ENCODE assay signal across 20 cellular contexts in genomic region chr1:226754097-226754496, GRCh38. TPM values are rescaled to one million over a fixed set of nuclear protein-coding genes. Genes with fewer than 3 reads are reported as not detected.
DNase-seq lines count a peak whose midpoint lies in the region; ATAC-seq, FAIRE-seq and TF ChIP-seq lines count a peak whose summit lies in the region.
"Had no signal": no experiment of that assay in that cellular context is flagged by ENCODE, and none has a peak within 500 bp of the region (broad histone marks: within the 10 kb centered on the region; RNA-seq: fewer than 3 reads in every experiment).

No MANE protein-coding gene starts in this region.

- H3K18ac ChIP-seq in H1 (ENCODE audit: extremely low read depth, low read length) (no peak overlapping the region), neuronal stem cell (ENCODE audit: low read length) (no peak overlapping the region)

- H2BK12ac ChIP-seq in H1 (ENCODE audit: low read depth, low read length) (no peak overlapping the region), neuronal stem cell (ENCODE audit: low read length) (no peak overlapping the region)

- H3K79me1 ChIP-seq in H1 (ENCODE audit: low read depth, low read length), result no peaks in the 10 kb centered on the region
- no peaks in the 10 kb centered on the region for H3K79me1 ChIP-seq in neuronal stem cell (ENCODE audit: low read depth, low read length)

- H3K27me3 Mint-ChIP-seq in activated naive CD8-positive, alpha-beta T cell, result no peaks in the 10 kb centered on the region
- no peaks in the 10 kb centered on the region for H3K27me3 Mint-ChIP-seq in activated naive CD8-positive, alpha-beta T cell treated with anti-CD3 and anti-CD28 coated beads, Interleukin-2, amount 50 U/mL, for 24 hours

- H4K91ac ChIP-seq in H1 (replicated peaks; ENCODE audit: insufficient read length, low read length), result no peak overlapping the region
- H4K91ac ChIP-seq in neuronal stem cell (ENCODE audit: low read depth, low read length, poor library complexity), result no peak overlapping the region

- no peak overlapping the region for H3K27ac ChIP-seq in H1 (ENCODE audit: low read depth, low read length)
- H3K27ac ChIP-seq in neuronal stem cell (replicated peaks; ENCODE audit: low read length), result no peak overlapping the region
- H3K27ac ChIP-seq: C4-2B had no signal

- peaks cover 30% of the 10 kb centered on the region for H3K4me1 Mint-ChIP-seq in activated naive CD8-positive, alpha-beta T cell (ENCODE audit: low read depth)
- H3K4me1 Mint-ChIP-seq in activated naive CD8-positive, alpha-beta T cell treated with anti-CD3 and anti-CD28 coated beads, Interleukin-2, amount 50 U/mL, for 24 hours, result peaks cover 23% of the 10 kb centered on the region

- DNase-seq in activated naive CD8-positive, alpha-beta T cell treated with anti-CD3 and anti-CD28 coated beads, Interleukin-2, amount 50 U/mL, for 24 hours, result no peak
- DNase-seq in H1 (ENCODE audit: low read depth in 1 of 2, low spot score in 2 of 2) (no peak), neuronal stem cell (ENCODE audit: low spot score) (no peak)
- no peak for DNase-seq in activated naive CD4-positive, alpha-beta T cell treated with anti-CD3 and anti-CD28 coated beads, Interleukin-2, amount 50 U/mL, for 72 hours (ENCODE audit: low spot score in 2 of 2)
- DNase-seq: BE2C; CD8-positive, alpha-beta T cell; COR-L47; DND-41; GDM1; GOT3; HFFc6 had no signal

- H2BK15ac ChIP-seq in H1 (ENCODE audit: low read length) (no peak overlapping the region), neuronal stem cell (ENCODE audit: low read length) (no peak overlapping the region)

- H3K56ac ChIP-seq in H1 (replicated peaks; ENCODE audit: insufficient read length, low read depth, low read length), result no peak overlapping the region

- no peak overlapping the region for H2BK20ac ChIP-seq in H1 (ENCODE audit: low read length)

- no peak for TF ChIP-seq POLR2A in H1 (IDR thresholded peaks at IDR 0.05; ENCODE audit: control extremely low read depth in 1 of 2, low read depth in 2 of 2, low read length in 2 of 2)

- no peaks in the 10 kb centered on the region for H3K27me3 ChIP-seq in Loucy (ENCODE audit: insufficient read depth, low read length, poor library complexity, severe bottlenecking)
- H3K27me3 ChIP-seq in H1 (replicated peaks in 1 of 4; ENCODE audit: control insufficient read depth in 3 of 4, extremely low read depth in 1 of 4, insufficient read depth in 3 of 4, low read length in 3 of 4), result no peaks in the 10 kb centered on the region; a peak in 1 of 7 replicates
- peaks cover 0 to 6% (median 0%) of the 10 kb centered on the region in 3 experiments for H3K27me3 ChIP-seq in neuronal stem cell (ENCODE audit: control insufficient read depth in 3 of 3, insufficient read depth in 3 of 3, low read depth in 1 of 3, low read length in 3 of 3)
- H3K27me3 ChIP-seq: BE2C had no signal

- no peak for ATAC-seq in activated naive CD8-positive, alpha-beta T cell treated with anti-CD3 and anti-CD28 coated beads, Interleukin-2, amount 50 U/mL, for 24 hours
- no peak for ATAC-seq in HG02759 (IDR thresholded peaks at IDR 0.05; ENCODE audit: unreplicated experiment)
- ATAC-seq in activated naive CD4-positive, alpha-beta T cell treated with anti-CD3 and anti-CD28 coated beads, Interleukin-2, amount 50 U/mL, for 72 hours, result no peak
- ATAC-seq: CD8-positive, alpha-beta T cell had no signal

- H4K8ac ChIP-seq in H1 (ENCODE audit: extremely low read depth, insufficient read depth, low read length), result no peak overlapping the region
- no peak overlapping the region for H4K8ac ChIP-seq in neuronal stem cell (ENCODE audit: low read depth, low read length)

- H3K9ac ChIP-seq in Loucy (ENCODE audit: low read depth, low read length, poor library complexity, severe bottlenecking) (no peak overlapping the region), H1 (replicated peaks in 1 of 4; ENCODE audit: extremely low read depth in 1 of 4, low read depth in 3 of 4, low read length in 3 of 4) (no peak overlapping the region), neuronal stem cell (ENCODE audit: low read depth, low read length, poor library complexity) (no peak overlapping the region)

- H3K4me3 Mint-ChIP-seq in activated naive CD8-positive, alpha-beta T cell, result no peak overlapping the region
- H3K4me3 Mint-ChIP-seq in activated naive CD8-positive, alpha-beta T cell treated with anti-CD3 and anti-CD28 coated beads, Interleukin-2, amount 50 U/mL, for 24 hours, result no peak overlapping the region
- H3K4me3 Mint-ChIP-seq: CD8-positive, alpha-beta T cell; HFFc6 had no signal

- H3K4me3 ChIP-seq in Loucy (ENCODE audit: low read length, poor library complexity, severe bottlenecking) (no peak overlapping the region), H1 (ENCODE audit: extremely low read depth in 1 of 4, insufficient read depth in 2 of 4, low read depth in 3 of 4, low read length in 4 of 4) (no peak overlapping the region), neuronal stem cell (ENCODE audit: low read length in 2 of 2) (peak overlapping the region in 1 of 2 donors; percentile 36)
- H3K4me3 ChIP-seq: HAP-1 had no signal

- no peak for TF ChIP-seq EP300 in H1 (IDR thresholded peaks at IDR 0.05; ENCODE audit: borderline replicate concordance in 1 of 2, low read depth in 2 of 2, low read length in 2 of 2)

- H2BK5ac ChIP-seq in H1 (ENCODE audit: low read depth, low read length) (no peak overlapping the region), neuronal stem cell (ENCODE audit: low read length) (no peak overlapping the region)

- H3K27ac Mint-ChIP-seq in activated naive CD8-positive, alpha-beta T cell, result peak overlapping the region; percentile 19
- H3K27ac Mint-ChIP-seq in activated naive CD8-positive, alpha-beta T cell treated with anti-CD3 and anti-CD28 coated beads, Interleukin-2, amount 50 U/mL, for 24 hours, result no peak overlapping the region
- no peak overlapping the region for H3K27ac Mint-ChIP-seq in activated naive CD4-positive, alpha-beta T cell treated with anti-CD3 and anti-CD28 coated beads, Interleukin-2, amount 50 U/mL, for 72 hours
- H3K27ac Mint-ChIP-seq: HFFc6 had no signal

- H4K20me1 ChIP-seq in Loucy (ENCODE audit: insufficient read depth, low read length, poor library complexity, severe bottlenecking) (no peaks in the 10 kb centered on the region), H1 (replicated peaks in 1 of 2; ENCODE audit: control insufficient read depth in 1 of 2, insufficient read depth in 2 of 2, low read length in 2 of 2) (no peaks in the 10 kb centered on the region)

- H3K9me2 ChIP-seq in Loucy (replicated peaks; ENCODE audit: low read depth, low read length), result no peaks in the 10 kb centered on the region

- H3K4me2 ChIP-seq in Loucy (ENCODE audit: low read depth, low read length, poor library complexity, severe bottlenecking) (no peak overlapping the region), H1 (ENCODE audit: insufficient read depth in 1 of 2, low read depth in 2 of 2, low read length in 2 of 2) (no peak overlapping the region), neuronal stem cell (ENCODE audit: insufficient read depth, low read length, poor library complexity, severe bottlenecking) (no peak overlapping the region)

- no peaks in the 10 kb centered on the region for H3K36me3 Mint-ChIP-seq in activated naive CD8-positive, alpha-beta T cell
- H3K36me3 Mint-ChIP-seq in activated naive CD8-positive, alpha-beta T cell treated with anti-CD3 and anti-CD28 coated beads, Interleukin-2, amount 50 U/mL, for 24 hours (ENCODE audit: low read depth), result no peaks in the 10 kb centered on the region
- H3K36me3 Mint-ChIP-seq in activated naive CD4-positive, alpha-beta T cell treated with anti-CD3 and anti-CD28 coated beads, Interleukin-2, amount 50 U/mL, for 72 hours, result no peaks in the 10 kb centered on the region
- H3K36me3 Mint-ChIP-seq: CD8-positive, alpha-beta T cell had no signal

- no peak overlapping the region for H3K23ac ChIP-seq in H1 (ENCODE audit: insufficient read length)
- peak overlapping the region; percentile 34 for H3K23ac ChIP-seq in neuronal stem cell (ENCODE audit: low read depth, low read length, poor library complexity)

- H3K36me3 ChIP-seq in Loucy (ENCODE audit: insufficient read depth, low read length), result no peaks in the 10 kb centered on the region
- no peaks in the 10 kb centered on the region for H3K36me3 ChIP-seq in H1 (ENCODE audit: control insufficient read depth in 2 of 4, insufficient read depth in 4 of 4, low read length in 3 of 4)
- H3K36me3 ChIP-seq in neuronal stem cell (replicated peaks in 1 of 2; ENCODE audit: control insufficient read depth in 2 of 2, insufficient read depth in 2 of 2, low read length in 2 of 2), result no peaks in the 10 kb centered on the region
- H3K36me3 ChIP-seq: BE2C, HAP-1 had no signal

- H3K79me2 ChIP-seq in Loucy (ENCODE audit: insufficient read depth, low read length) (no peaks in the 10 kb centered on the region), H1 (ENCODE audit: control insufficient read depth in 1 of 2, insufficient read depth in 2 of 2, low read length in 2 of 2) (no peaks in the 10 kb centered on the region)

- H2BK120ac ChIP-seq in H1 (replicated peaks; ENCODE audit: low read depth, low read length) (no peak overlapping the region), neuronal stem cell (ENCODE audit: low read depth, low read length) (no peak overlapping the region)

- no peaks in the 10 kb centered on the region; the same call in 1 of the 2 replicates for H3K23me2 ChIP-seq in H1 (ENCODE audit: low read depth, low read length)

- TF ChIP-seq RAD21 in H1 (IDR thresholded peaks at IDR 0.05 in 1 of 2, conservative IDR thresholded peaks at IDR 0.05 in 1 of 2; ENCODE audit: low read depth in 2 of 2, low read length in 2 of 2), result no peak

- H3K14ac ChIP-seq in H1 (ENCODE audit: insufficient read length) (no peak overlapping the region), neuronal stem cell (ENCODE audit: low read length) (no peak overlapping the region)

- no peaks in the 10 kb centered on the region for H3K9me3 Mint-ChIP-seq in activated naive CD8-positive, alpha-beta T cell (ENCODE audit: low read depth)
- no peaks in the 10 kb centered on the region for H3K9me3 Mint-ChIP-seq in activated naive CD8-positive, alpha-beta T cell treated with anti-CD3 and anti-CD28 coated beads, Interleukin-2, amount 50 U/mL, for 24 hours
- no peaks in the 10 kb centered on the region for H3K9me3 Mint-ChIP-seq in activated naive CD4-positive, alpha-beta T cell treated with anti-CD3 and anti-CD28 coated beads, Interleukin-2, amount 50 U/mL, for 72 hours
- H3K9me3 Mint-ChIP-seq: CD8-positive, alpha-beta T cell; HFFc6 had no signal

- no peaks in the 10 kb centered on the region for H3F3A ChIP-seq in Loucy (ENCODE audit: low read depth)

- peak overlapping the region; percentile 71 for H2AFZ ChIP-seq in Loucy (ENCODE audit: low read length)
- H2AFZ ChIP-seq in H1 (ENCODE audit: low read length), result peak overlapping the region; percentile 70; the same call in 1 of the 2 replicates
- peak overlapping the region; percentile 48 for H2AFZ ChIP-seq in neuronal stem cell (ENCODE audit: low read length)

- H3K4me1 ChIP-seq in Loucy (ENCODE audit: insufficient read depth, low read length, poor library complexity, severe bottlenecking) (peaks cover 20% of the 10 kb centered on the region), H1 (replicated peaks in 1 of 4; ENCODE audit: control insufficient read depth in 3 of 4, insufficient read depth in 4 of 4, low read length in 3 of 4) (no peaks in the 10 kb centered on the region), neuronal stem cell (ENCODE audit: control insufficient read depth in 2 of 2, insufficient read depth in 1 of 2, low read depth in 1 of 2, low read length in 2 of 2) (no peaks in the 10 kb centered on the region)
- H3K4me1 ChIP-seq: BE2C, HAP-1 had no signal

- POLR2A ChIA-PET in H1 (lab: Charles Lee; ENCODE audit: partially characterized antibody), result no interaction called here

- WGBS in H1 (ENCODE audit: extremely low coverage in 1 of 2, insufficient coverage in 1 of 2, insufficient read length in 1 of 2, insufficient replicate concordance in 2 of 2, low coverage in 1 of 2, low lambda C conversion rate in 2 of 2, missing lambda C conversion rate in 1 of 2), 2 experiments, result 79% methylated on average over 7 of the region's 7 CpGs; no CpG with 5 or more reads in 1 of the 2 experiments
- no CpG with 5 or more reads among the region's 7 CpGs for WGBS in neuronal stem cell (ENCODE audit: extremely low coverage in 2 of 2, insufficient read length in 2 of 2, insufficient replicate concordance in 1 of 2), 2 donors

- FAIRE-seq in H1 (lab: Jason Lieb, UNC), result no peak
- FAIRE-seq: A204.1, D721Med, GM12892, GM19239 had no signal

- no peak overlapping the region for H3K4ac ChIP-seq in H1 (replicated peaks; ENCODE audit: insufficient read length, low read depth, low read length)
- H3K4ac ChIP-seq in neuronal stem cell (ENCODE audit: low read length), result no peak overlapping the region

- TF ChIP-seq CTCF in Loucy (conservative IDR thresholded peaks at IDR 0.05; ENCODE audit: low read length) (no peak), H1 (IDR thresholded peaks at IDR 0.05; ENCODE audit: control extremely low read depth in 1 of 3, insufficient read depth in 1 of 3, low read depth in 1 of 3, low read length in 3 of 3) (no peak)

- no peak overlapping the region for H4K5ac ChIP-seq in H1 (ENCODE audit: insufficient read length, low read depth, low read length)

- no peak overlapping the region for H2AK5ac ChIP-seq in H1 (ENCODE audit: low read depth, low read length)
- no peak overlapping the region for H2AK5ac ChIP-seq in neuronal stem cell (ENCODE audit: low read depth, low read length)

- CTCF ChIA-PET in H1 (lab: Charles Lee; ENCODE audit: partially characterized antibody), result no interaction called here

- H3K9me3 ChIP-seq in Loucy (ENCODE audit: insufficient read depth, low read depth, low read length) (no peaks in the 10 kb centered on the region), H1 (ENCODE audit: insufficient read depth in 2 of 2, low read depth in 1 of 2, low read length in 1 of 2) (no peaks in the 10 kb centered on the region), neuronal stem cell (replicated peaks in 1 of 2; ENCODE audit: control insufficient read depth in 2 of 2, insufficient read depth in 1 of 2, low read depth in 1 of 2, low read length in 2 of 2) (no peaks in the 10 kb centered on the region)
- H3K9me3 ChIP-seq: HAP-1 had no signal

RNA-seq across cellular contexts. Expression of gene ITPKB, which starts 15.0 kb away (rescaled TPM):
- 4.2 and 4.8 TPM in 2 replicates for total RNA-seq in H1 (2021; fragmentation: NEBNext Ultra II Directional; extraction: Animal tissue kit (Norgen Biotek cat#: 25700))
- polyA plus RNA-seq in H1 (2011; rRNA removed), result 1.7 and 2.0 TPM in 2 replicates
- polyA plus RNA-seq in H1 (2011; cell fraction: cytosol; rRNA removed), result 1.9 TPM
- 3.6 TPM for polyA plus RNA-seq in H1 (2011; cell fraction: nucleus; rRNA removed)
- 3.0 to 3.4 TPM (median 3.2 TPM) in 4 replicates for polyA plus RNA-seq in H1 (2012, experiment 1 of 2)
- 3.4 TPM for polyA plus RNA-seq in H1 (2012, experiment 2 of 2)
- 2.3 TPM for polyA plus RNA-seq in H1 (2013, experiment 1 of 2)
- 2.4 TPM for polyA plus RNA-seq in H1 (2013, experiment 2 of 2)
- 3.7 and 4.3 TPM in 2 replicates for polyA minus RNA-seq in H1 (2011; rRNA and poly(A)+ RNA removed)
- 4.2 TPM for polyA minus RNA-seq in H1 (2011; cell fraction: cytosol; rRNA and poly(A)+ RNA removed)
- polyA minus RNA-seq in H1 (2011; cell fraction: nucleus; rRNA and poly(A)+ RNA removed), result 6.3 TPM
- polyA plus RNA-seq in neuronal stem cell (2013, experiment 1 of 2), result 6.8 TPM
- 7.0 TPM for polyA plus RNA-seq in neuronal stem cell (2013, experiment 2 of 2)
- 10 to 100 TPM; 37.5 to 51.3 TPM for total RNA-seq in activated naive CD4-positive, alpha-beta T cell treated with anti-CD3 and anti-CD28 coated beads, Interleukin-2, amount 50 U/mL, for 72 hours
